ENCODE assay signal across 7 cellular contexts in genomic region chr19:46660008-46660517, GRCh38. TPM values are rescaled to one million over a fixed set of nuclear protein-coding genes. Genes with fewer than 3 reads are reported as not detected.
A peak's percentile ranks its signal among the peaks of the same experiment; 100 is the strongest.
DNase-seq lines count a peak whose midpoint lies in the region; ATAC-seq and TF ChIP-seq lines count a peak whose summit lies in the region.

No MANE protein-coding gene starts in this region.

- H3K9ac ChIP-seq in GM23248 (peak overlapping the region; percentile 68), SK-N-SH (peak overlapping the region; percentile 56; the same call in 1 of the 2 replicates), rectal smooth muscle tissue (ENCODE audit: low read length) (peak overlapping the region; percentile 45)

- peak overlapping the region; percentile 67 for H2AFZ ChIP-seq in GM23248
- peak overlapping the region; percentile 60 for H2AFZ ChIP-seq in SK-N-SH (ENCODE audit: low read depth)

- no peaks in the 10 kb centered on the region for H3K9me3 ChIP-seq in GM23248 (ENCODE audit: low read depth)
- H3K9me3 ChIP-seq in SK-N-SH = no peaks in the 10 kb centered on the region
- H3K9me3 ChIP-seq in gastroesophageal sphincter = no peaks in the 10 kb centered on the region

- peaks cover 4% of the 10 kb centered on the region; the same call in 1 of the 2 replicates for H3F3A ChIP-seq in GM23248 (ENCODE audit: insufficient read depth)
- peaks cover 17% of the 10 kb centered on the region for H3F3A ChIP-seq in SK-N-SH (replicated peaks; ENCODE audit: insufficient read depth)

- TF ChIP-seq EP300 in SK-N-SH (IDR thresholded peaks at IDR 0.05; ENCODE audit: borderline replicate concordance in 1 of 2, low read depth in 1 of 2, low read length in 1 of 2) = no peak
- no peak for TF ChIP-seq EP300 in gastroesophageal sphincter (IDR thresholded peaks at IDR 0.05)

- no peak for TF ChIP-seq POLR2A in gastroesophageal sphincter (IDR thresholded peaks at IDR 0.05)

- peak; percentile 12; the same call in 1 of the 2 replicates for TF ChIP-seq CTCF in SK-N-SH (IDR thresholded peaks at IDR 0.05)
- no peak for TF ChIP-seq CTCF in gastroesophageal sphincter (IDR thresholded peaks at IDR 0.05)

- H4K20me1 ChIP-seq in GM23248 (ENCODE audit: insufficient read depth) = no peaks in the 10 kb centered on the region
- H4K20me1 ChIP-seq in SK-N-SH (ENCODE audit: insufficient read depth) = peaks cover 5% of the 10 kb centered on the region; the same call in 1 of the 2 replicates

- peak; percentile 45 for DNase-seq in GM23248
- peak; percentile 81 for DNase-seq in SK-N-SH

- H3K4me1 ChIP-seq in GM23248 (ENCODE audit: insufficient read depth) = peaks cover 5% of the 10 kb centered on the region; the same call in 1 of the 2 replicates
- peaks cover 0 to 13% of the 10 kb centered on the region in 2 experiments; a peak in 1 of 4 replicates for H3K4me1 ChIP-seq in SK-N-SH (ENCODE audit: control insufficient read depth in 1 of 2, insufficient read depth in 2 of 2, low read depth in 1 of 2, low read length in 1 of 2)
- H3K4me1 ChIP-seq in gastroesophageal sphincter = peaks cover 0 to 65% (median 24%) of the 10 kb centered on the region in 3 donors
- H3K4me1 ChIP-seq in rectal smooth muscle tissue (ENCODE audit: control insufficient read depth, insufficient read depth, low read length) = peaks cover 6% of the 10 kb centered on the region

- H3K27me3 ChIP-seq in GM23248 (replicated peaks; ENCODE audit: insufficient read depth) (no peaks in the 10 kb centered on the region), SK-N-SH (ENCODE audit: insufficient read depth) (no peaks in the 10 kb centered on the region), gastroesophageal sphincter (no peaks in the 10 kb centered on the region), rectal smooth muscle tissue (ENCODE audit: control insufficient read depth, insufficient read depth, low read length) (peaks cover 3% of the 10 kb centered on the region)

- POLR2A ChIA-PET in SK-N-SH (lab: Yijun Ruan, JAX) = interaction anchor here (3.9 to 4.0 kb wide), 2 partner anchors 25 to 30 kb away, joined by 26 to 31 read pairs; partner anchors contain the start of gene GNG8

- no peak overlapping the region for H3K27ac ChIP-seq in GM23248
- peak overlapping the region; percentile 24 to 80; a peak in 3 of 4 replicates for H3K27ac ChIP-seq in SK-N-SH (ENCODE audit: low read depth in 2 of 2, low read length in 1 of 2)
- peak overlapping the region; percentile 44 to 95 (median 92) for H3K27ac ChIP-seq in gastroesophageal sphincter
- H3K27ac ChIP-seq in rectal smooth muscle tissue (ENCODE audit: low read depth, low read length) = peak overlapping the region; percentile 84

- no peak for ATAC-seq in gastroesophageal sphincter
- no peak for ATAC-seq in GM18498 (IDR thresholded peaks at IDR 0.05; ENCODE audit: unreplicated experiment)
- ATAC-seq in GM18511 (IDR thresholded peaks at IDR 0.05; ENCODE audit: unreplicated experiment) = no peak
- ATAC-seq in HG02981 (IDR thresholded peaks at IDR 0.05; ENCODE audit: unreplicated experiment) = no peak

- H3K4me2 ChIP-seq in GM23248 (ENCODE audit: unreplicated experiment) (peak overlapping the region; percentile 72), SK-N-SH (peak overlapping the region; percentile 90)

- no peaks in the 10 kb centered on the region for H3K36me3 ChIP-seq in GM23248 (ENCODE audit: low read depth)
- peaks cover 0 to 3% of the 10 kb centered on the region in 2 experiments for H3K36me3 ChIP-seq in SK-N-SH (replicated peaks in 1 of 2; ENCODE audit: control insufficient read depth in 1 of 2, insufficient read depth in 2 of 2, low read length in 1 of 2)
- no peaks in the 10 kb centered on the region for H3K36me3 ChIP-seq in gastroesophageal sphincter
- H3K36me3 ChIP-seq in rectal smooth muscle tissue (ENCODE audit: control insufficient read depth, insufficient read depth, low read length) = no peaks in the 10 kb centered on the region

- no peaks in the 10 kb centered on the region for H3K79me2 ChIP-seq in GM23248 (ENCODE audit: insufficient read depth)
- no peaks in the 10 kb centered on the region; the same call in 1 of the 2 replicates for H3K79me2 ChIP-seq in SK-N-SH (ENCODE audit: insufficient read depth)

- in situ Hi-C loops in GM23248 (cut with MboI) = no loop called here

- WGBS in GM23248 (ENCODE audit: low coverage in 1 of 2, low lambda C conversion rate in 2 of 2, missing lambda C conversion rate in 2 of 2), 2 experiments = 3 to 4% methylated on average over 14 of the region's 14 CpGs
- 4% methylated on average over 13 of the region's 14 CpGs for WGBS in SK-N-SH (ENCODE audit: low lambda C conversion rate)
- 2% methylated on average over 8 of the region's 14 CpGs; no CpG with 5 or more reads in 1 of the 2 donors for WGBS in gastroesophageal sphincter (ENCODE audit: low coverage in 1 of 2), 2 donors

- H3K4me3 ChIP-seq in GM23248 = peak overlapping the region; percentile 70
- peak overlapping the region; percentile 69 to 88 for H3K4me3 ChIP-seq in SK-N-SH (ENCODE audit: low read depth in 2 of 2, low read length in 1 of 2)
- peak overlapping the region; percentile 36 to 61 for H3K4me3 ChIP-seq in gastroesophageal sphincter
- peak overlapping the region; percentile 80 for H3K4me3 ChIP-seq in rectal smooth muscle tissue (ENCODE audit: low read length)

- CTCF ChIA-PET in SK-N-SH (lab: Yijun Ruan, JAX) = interaction anchor here (1.0 to 9.5 kb wide), 6 partner anchors 8 to 131 kb away, joined by 3 to 471 read pairs (median 10); partner anchors contain the start of genes CALM3 and GNG8

- no peak for TF ChIP-seq RAD21 in SK-N-SH (IDR thresholded peaks at IDR 0.05; ENCODE audit: low read length)

- H3K9me2 ChIP-seq in GM23248 (ENCODE audit: insufficient read depth) (no peaks in the 10 kb centered on the region), SK-N-SH (no peaks in the 10 kb centered on the region)

TF ChIP-seq in SK-N-SH, 30 proteins besides CTCF, POLR2A, EP300 and RAD21:
- peak; percentile 50 for TF ChIP-seq CHD2 (IDR thresholded peaks at IDR 0.05; ENCODE audit: low read length, partially characterized antibody)
- TF ChIP-seq FOXJ3 (CRISPR knock-in tag; IDR thresholded peaks at IDR 0.05) = no peak
- no peak for TF ChIP-seq TAF1 (IDR thresholded peaks at IDR 0.05; ENCODE audit: borderline replicate concordance, low read depth, low read length)

RNA-seq across cellular contexts. Expression of gene DACT3, which starts 0.9 kb away (rescaled TPM):
- total RNA-seq in GM23248 (2014; rRNA removed; shearing (Covaris generic)) = 7.1 and 7.3 TPM in 2 replicates
- polyA plus RNA-seq in GM23248 (2016; fragmentation: Nextera tagmentation; extraction: Ambion mirVana) (0.63 and 0.66 TPM in 2 replicates), SK-N-SH (2012; rRNA removed) (9.5 and 10.6 TPM in 2 replicates)
- 6.9 and 8.6 TPM in 2 replicates for polyA plus RNA-seq in SK-N-SH (2012; cell fraction: cytosol; rRNA removed)
- polyA plus RNA-seq in SK-N-SH (2012; cell fraction: nucleus; rRNA removed) = 7.0 and 8.3 TPM in 2 replicates
- 100 to 1,000 TPM in 1 of 4 donors, 10 to 100 TPM in 3; 42.9 to 105 (median 53.1) TPM for total RNA-seq in gastroesophageal sphincter

RNA-seq across cellular contexts. Expression of gene GNG8, which starts 24.1 kb away (rescaled TPM):
- not detected in 2 replicates for total RNA-seq in GM23248 (2014; rRNA removed; shearing (Covaris generic))
- not detected in 2 replicates for polyA plus RNA-seq in GM23248 (2016; fragmentation: Nextera tagmentation; extraction: Ambion mirVana)
- not detected in 2 replicates for polyA plus RNA-seq in SK-N-SH (2012; rRNA removed)
- polyA plus RNA-seq in SK-N-SH (2012; cell fraction: cytosol; rRNA removed) = not detected in 2 replicates
- not detected in 2 replicates for polyA plus RNA-seq in SK-N-SH (2012; cell fraction: nucleus; rRNA removed)
- total RNA-seq in gastroesophageal sphincter = not detected

RNA-seq across cellular contexts. Expression of gene PTGIR, which starts 35.2 kb away (rescaled TPM):
- total RNA-seq in GM23248 (2014; rRNA removed; shearing (Covaris generic)) = 18.0 and 21.1 TPM in 2 replicates
- polyA plus RNA-seq in GM23248 (2016; fragmentation: Nextera tagmentation; extraction: Ambion mirVana) (21.1 and 21.5 TPM in 2 replicates), SK-N-SH (2012; rRNA removed) (2.5 and 3.3 TPM in 2 replicates)
- polyA plus RNA-seq in SK-N-SH (2012; cell fraction: cytosol; rRNA removed) = 1.0 and 1.6 TPM in 2 replicates
- polyA plus RNA-seq in SK-N-SH (2012; cell fraction: nucleus; rRNA removed) = 9.5 and 11.9 TPM in 2 replicates
- 1 to 10 TPM; 3.6 to 5.9 (median 4.3) TPM for total RNA-seq in gastroesophageal sphincter

RNA-seq across cellular contexts. Expression of gene PRKD2, which starts 56.9 kb away (rescaled TPM):
- 11.9 and 16.4 TPM in 2 replicates for total RNA-seq in GM23248 (2014; rRNA removed; shearing (Covaris generic))
- 12.3 and 14.2 TPM in 2 replicates for polyA plus RNA-seq in GM23248 (2016; fragmentation: Nextera tagmentation; extraction: Ambion mirVana)
- 14.1 and 21.4 TPM in 2 replicates for polyA plus RNA-seq in SK-N-SH (2012; rRNA removed)
- polyA plus RNA-seq in SK-N-SH (2012; cell fraction: cytosol; rRNA removed) = 12.2 and 20.2 TPM in 2 replicates
- polyA plus RNA-seq in SK-N-SH (2012; cell fraction: nucleus; rRNA removed) = 47.3 and 60.3 TPM in 2 replicates
- 10 to 100 TPM; 15.2 to 33.6 (median 19.7) TPM for total RNA-seq in gastroesophageal sphincter

RNA-seq across cellular contexts. Expression of gene CALM3, which starts 58.9 kb away (rescaled TPM):
- total RNA-seq in GM23248 (2014; rRNA removed; shearing (Covaris generic)) = 229 and 271 TPM in 2 replicates
- polyA plus RNA-seq in GM23248 (2016; fragmentation: Nextera tagmentation; extraction: Ambion mirVana) (217 and 225 TPM in 2 replicates), SK-N-SH (2012; rRNA removed) (445 and 495 TPM in 2 replicates)
- 552 and 634 TPM in 2 replicates for polyA plus RNA-seq in SK-N-SH (2012; cell fraction: cytosol; rRNA removed)
- 207 and 230 TPM in 2 replicates for polyA plus RNA-seq in SK-N-SH (2012; cell fraction: nucleus; rRNA removed)
- total RNA-seq in gastroesophageal sphincter = 100 to 1,000 TPM; 128 to 193 (median 163) TPM
